Comparison of ENCODE assay signal across 18 cellular contexts in genomic region chr4:152719856-152720556, GRCh38. TPM values are rescaled to one million over a fixed set of nuclear protein-coding genes. Genes with fewer than 3 reads are reported as not detected.
DNase-seq lines count a peak whose midpoint lies in the region; ATAC-seq, FAIRE-seq and TF ChIP-seq lines count a peak whose summit lies in the region.
"Had no signal": no experiment of that assay in that cellular context is flagged by ENCODE, and none has a peak within 500 bp of the region (broad histone marks: within the 10 kb centered on the region; RNA-seq: fewer than 3 reads in every experiment).

No MANE protein-coding gene starts in this region.

- H3K4me1 ChIP-seq in heart left ventricle (no peaks in the 10 kb centered on the region), K562 (replicated peaks in 1 of 2; ENCODE audit: control insufficient read depth in 2 of 2, insufficient read depth in 2 of 2, low read length in 2 of 2) (no peaks in the 10 kb centered on the region), left lung (no peaks in the 10 kb centered on the region), upper lobe of right lung (no peaks in the 10 kb centered on the region)
- H3K4me1 ChIP-seq: gastrocnemius medialis had no signal

- no peak overlapping the region; a peak in 1 of 4 replicates for H3K9ac ChIP-seq in K562 (ENCODE audit: insufficient read depth in 1 of 2, low read depth in 2 of 2, low read length in 2 of 2)

- WGBS in heart left ventricle, 4 donors = 72 to 81% (median 75%) methylated on average over 24 of the region's 24 CpGs
- WGBS in K562 (ENCODE audit: insufficient coverage, low coverage, missing lambda C conversion rate) = 16% methylated on average over 24 of the region's 24 CpGs

- no peak for TF ChIP-seq CTCF in heart left ventricle (IDR thresholded peaks at IDR 0.05)
- no peak for TF ChIP-seq CTCF in K562 (IDR thresholded peaks at IDR 0.05 in 2 of 3, conservative IDR thresholded peaks at IDR 0.05 in 1 of 3; ENCODE audit: insufficient read depth in 2 of 3, low read depth in 1 of 3, low read length in 3 of 3)
- TF ChIP-seq CTCF in left lung (IDR thresholded peaks at IDR 0.05) = no peak
- TF ChIP-seq CTCF in upper lobe of right lung (IDR thresholded peaks at IDR 0.05) = no peak

- H3K9me3 ChIP-seq in heart left ventricle (peaks cover 0 to 3% (median 0%) of the 10 kb centered on the region in 12 donors), K562 (replicated peaks; ENCODE audit: control insufficient read depth, insufficient read depth, low read depth, low read length) (no peaks in the 10 kb centered on the region), left lung (no peaks in the 10 kb centered on the region), upper lobe of right lung (no peaks in the 10 kb centered on the region)
- H3K9me3 ChIP-seq: gastrocnemius medialis had no signal

- no peak for ATAC-seq in heart left ventricle
- peak; percentile 51; the same call in 1 of the 3 replicates for ATAC-seq in K562
- peak; percentile 86 for ATAC-seq in left lung
- peak; percentile 35 for ATAC-seq in upper lobe of right lung
- no peak for ATAC-seq in HG03025 (IDR thresholded peaks at IDR 0.05; ENCODE audit: low FRiP score, unreplicated experiment)
- no peak for ATAC-seq in HG02840 (IDR thresholded peaks at IDR 0.05; ENCODE audit: low FRiP score, unreplicated experiment)
- no peak for ATAC-seq in GM19452 (IDR thresholded peaks at IDR 0.05; ENCODE audit: unreplicated experiment)
- ATAC-seq: gastrocnemius medialis, GM12878, sciatic nerve had no signal

- peak overlapping the region in 7 of 12 donors; percentile 5 to 34 (median 19) for H3K4me3 ChIP-seq in heart left ventricle
- H3K4me3 ChIP-seq in K562 = no peak overlapping the region
- peak overlapping the region in 1 of 2 donors; percentile 14 for H3K4me3 ChIP-seq in left lung
- H3K4me3 ChIP-seq in upper lobe of right lung = peak overlapping the region; percentile 25
- H3K4me3 ChIP-seq: gastrocnemius medialis, GM12878 had no signal

- in situ Hi-C loops in K562 (cut with MboI) = loop anchor here (5.0 kb wide), 1 partner anchor 33 kb away; no protein-coding TSS in a partner anchor

- peak overlapping the region; percentile 46 for H3K4me2 ChIP-seq in K562 (ENCODE audit: insufficient read depth, low read length)

- no peaks in the 10 kb centered on the region for H4K20me1 ChIP-seq in K562 (replicated peaks; ENCODE audit: control insufficient read depth, insufficient read depth, low read length)

- CTCF ChIA-PET in K562 (lab: Yijun Ruan, JAX; ENCODE audit: low intra/inter-chr PET ratio) = no interaction called here

- H3K27me3 ChIP-seq in heart left ventricle = no peaks in the 10 kb centered on the region
- peaks cover 0 to 4% of the 10 kb centered on the region in 2 experiments; a peak in 3 of 5 replicates for H3K27me3 ChIP-seq in K562 (ENCODE audit: control insufficient read depth in 2 of 2, insufficient read depth in 2 of 2, low read length in 2 of 2)
- H3K27me3 ChIP-seq in left lung = no peaks in the 10 kb centered on the region
- H3K27me3 ChIP-seq in upper lobe of right lung = no peaks in the 10 kb centered on the region
- H3K27me3 ChIP-seq: gastrocnemius medialis had no signal

- H2AFZ ChIP-seq in K562 (ENCODE audit: low read depth, low read length) = peak overlapping the region; percentile 89

- intact Hi-C loops in heart left ventricle (cut with DNase I) = no loop called here
- intact Hi-C loops in cardiac septum (cut with DNase I) = no loop called here
- intact Hi-C loops in K562 (cut with micrococcal nuclease) = no loop called here
- intact Hi-C loops in left lung (cut with DNase I) = no loop called here
- intact Hi-C loops in upper lobe of right lung (cut with DNase I) = no loop called here

- DNase-seq in heart left ventricle (no peak), cardiac septum (ENCODE audit: low spot score) (no peak), K562 (ENCODE audit: extremely low read depth in 1 of 4, low spot score in 3 of 4) (no peak), left lung (no peak), upper lobe of right lung (no peak)
- DNase-seq: activated CD4-positive, alpha-beta T cell treated with anti-CD3 and anti-CD28 coated beads for 4 hours; CD4-positive, alpha-beta memory T cell; effector memory CD4-positive, alpha-beta T cell; gastrocnemius medialis; H9; stimulated activated CD4-positive, alpha-beta T cell treated with anti-CD3 and anti-CD28 coated beads, Interleukin-4, amount 100 ng/mL, for 24 hours; T1000; trophoblast cell had no signal

- TF ChIP-seq EP300 in K562 (IDR thresholded peaks at IDR 0.05; ENCODE audit: low read length) = no peak

- H3K27ac ChIP-seq in heart left ventricle (peak overlapping the region in 1 of 12 donors; percentile 24), K562 (ENCODE audit: extremely low read depth, low read depth, low read length) (no peak overlapping the region), left lung (no peak overlapping the region), upper lobe of right lung (no peak overlapping the region)
- H3K27ac ChIP-seq: gastrocnemius medialis had no signal

- TF ChIP-seq POLR2A in heart left ventricle (IDR thresholded peaks at IDR 0.05) (no peak), K562 (conservative IDR thresholded peaks at IDR 0.05) (no peak)

- H3K79me2 ChIP-seq in K562 (ENCODE audit: control insufficient read depth, insufficient read depth, low read length) = no peaks in the 10 kb centered on the region

- H3K36me3 ChIP-seq in heart left ventricle = no peaks in the 10 kb centered on the region
- no peaks in the 10 kb centered on the region for H3K36me3 ChIP-seq in K562 (ENCODE audit: control insufficient read depth, insufficient read depth, low read length)
- no peaks in the 10 kb centered on the region for H3K36me3 ChIP-seq in left lung
- no peaks in the 10 kb centered on the region for H3K36me3 ChIP-seq in upper lobe of right lung
- H3K36me3 ChIP-seq: gastrocnemius medialis had no signal

- H3K9me1 ChIP-seq in K562 (ENCODE audit: control insufficient read depth, insufficient read depth, low read length) = no peaks in the 10 kb centered on the region

- no peak for FAIRE-seq in K562 (lab: Jason Lieb, UNC)
- FAIRE-seq: GM12878 had no signal

- POLR2A ChIA-PET in K562 (lab: Yijun Ruan, JAX) = no interaction called here

- BruUV-seq in K562 (replicated peaks; lab: Mats Ljungman, UMichigan) = no TSS peak

- no peak for TF ChIP-seq RAD21 in K562 (CRISPR knock-in tag; conservative IDR thresholded peaks at IDR 0.05 in 1 of 2, IDR thresholded peaks at IDR 0.05 in 1 of 2)

RNA-seq across cellular contexts. Expression of gene TMEM154, which starts 40.2 kb away (rescaled TPM):
- total RNA-seq in heart left ventricle = 1 to 10 TPM; 1.2 to 8.0 (median 1.8) TPM
- polyA plus RNA-seq in heart left ventricle = under 1 TPM; 0.27 to 0.37 TPM
- total RNA-seq in cardiac septum = 1.6 TPM
- total RNA-seq in K562 (2011; cell fraction: chromatin; rRNA removed; ENCODE audit: low replicate concordance) = 0.30 and 0.39 TPM in 2 replicates
- total RNA-seq in K562 (2011; cell fraction: nucleolus; rRNA removed) = 0.13 TPM in 1 of 2 replicates, not detected in the other
- total RNA-seq in K562 (2011; cell fraction: nucleoplasm; rRNA removed) = 0.07 and 0.08 TPM in 2 replicates
- 0.27 and 2.1 TPM in 2 replicates for total RNA-seq in K562 (2014; rRNA removed)
- total RNA-seq in K562 (2014; rRNA removed; fragmentation: Illumina TruSeq; extraction: Trizol) = 1.8 and 2.4 TPM in 2 replicates
- 1.6 and 2.0 TPM in 2 replicates for total RNA-seq in K562 (2015; rRNA removed; fragmentation: Illumina TruSeq; extraction: Trizol)
- 1.6 and 2.0 TPM in 2 replicates for total RNA-seq in K562 (2021)
- polyA plus RNA-seq in K562 (2011; rRNA removed) = 0.04 and 0.13 TPM in 2 replicates
- under 0.01 and 0.04 TPM in 2 replicates for polyA plus RNA-seq in K562 (2011; cell fraction: cytosol; rRNA removed)
- 0.01 TPM in 2 replicates for polyA plus RNA-seq in K562 (2011; cell fraction: nucleus; rRNA removed)
- 1.1 and 25.7 TPM in 2 replicates for polyA plus RNA-seq in K562 (2012)
- 0.58 and 0.96 TPM in 2 replicates for polyA plus RNA-seq in K562 (2014; fragmentation: Illumina TruSeq; extraction: Trizol)
- polyA plus RNA-seq in K562 (2014; fragmentation: Nextera tagmentation; extraction: Ambion mirVana) = under 1 TPM; 0.38 to 0.73 TPM
- 0.56 and 1.6 TPM in 2 replicates for polyA plus RNA-seq in K562 (2014; rRNA removed)
- polyA minus RNA-seq in K562 (2011; rRNA and poly(A)+ RNA removed) = 0.06 and 0.11 TPM in 2 replicates
- polyA minus RNA-seq in K562 (2011; cell fraction: cytosol; rRNA and poly(A)+ RNA removed) = not detected in 2 replicates
- under 0.01 and 0.13 TPM in 2 replicates for polyA minus RNA-seq in K562 (2011; cell fraction: nucleus; rRNA and poly(A)+ RNA removed)
- total RNA-seq in left lung = 10 to 100 TPM in 1 of 2 donors, 1 to 10 TPM in 1; 6.7 to 21.9 TPM
- 12.7 TPM for total RNA-seq in upper lobe of right lung

RNA-seq across cellular contexts. Expression of gene TIGD4, which starts 59.5 kb away (rescaled TPM):
- total RNA-seq in heart left ventricle (under 1 TPM in 8 of 9 donors, not detected in 1; 0.16 to 0.50 (median 0.32) TPM), cardiac septum (0.40 TPM), K562 (2014; rRNA removed) (0.18 and 0.20 TPM in 2 replicates), K562 (2014; rRNA removed; fragmentation: Illumina TruSeq; extraction: Trizol) (0.25 and 0.35 TPM in 2 replicates), K562 (2015; rRNA removed; fragmentation: Illumina TruSeq; extraction: Trizol) (0.11 and 0.14 TPM in 2 replicates), K562 (2021) (0.11 and 0.25 TPM in 2 replicates), left lung (under 1 TPM; 0.38 to 0.39 TPM), upper lobe of right lung (not detected)
- polyA plus RNA-seq in heart left ventricle (under 1 TPM; 0.15 to 0.40 TPM), K562 (2011; rRNA removed) (0.09 and 0.22 TPM in 2 replicates), K562 (2014; fragmentation: Illumina TruSeq; extraction: Trizol) (0.07 and 0.21 TPM in 2 replicates), K562 (2014; fragmentation: Nextera tagmentation; extraction: Ambion mirVana) (under 1 TPM; 0.07 to 0.10 TPM), K562 (2014; rRNA removed) (0.24 and 0.28 TPM in 2 replicates)
- 0.12 and 0.90 TPM in 2 replicates for total RNA-seq in K562 (2011; cell fraction: chromatin; rRNA removed; ENCODE audit: low replicate concordance)
- 0.13 and 0.17 TPM in 2 replicates for total RNA-seq in K562 (2011; cell fraction: nucleolus; rRNA removed)
- 0.15 and 0.46 TPM in 2 replicates for total RNA-seq in K562 (2011; cell fraction: nucleoplasm; rRNA removed)
- 0.03 and 0.04 TPM in 2 replicates for polyA plus RNA-seq in K562 (2011; cell fraction: cytosol; rRNA removed)
- 0.13 and 0.18 TPM in 2 replicates for polyA plus RNA-seq in K562 (2011; cell fraction: nucleus; rRNA removed)
- polyA plus RNA-seq in K562 (2012) = 0.17 and 0.35 TPM in 2 replicates
- polyA minus RNA-seq in K562 (2011; rRNA and poly(A)+ RNA removed) = 0.06 and 0.35 TPM in 2 replicates
- polyA minus RNA-seq in K562 (2011; cell fraction: cytosol; rRNA and poly(A)+ RNA removed) = not detected in 2 replicates
- 0.13 TPM in 1 of 2 replicates, not detected in the other for polyA minus RNA-seq in K562 (2011; cell fraction: nucleus; rRNA and poly(A)+ RNA removed)
- polyA plus RNA-seq: CD4-positive, alpha-beta memory T cell had no signal

RNA-seq across cellular contexts. Expression of gene ARFIP1, which starts 59.7 kb away (rescaled TPM):
- total RNA-seq in heart left ventricle (10 to 100 TPM in 8 of 9 donors, 1 to 10 TPM in 1; 9.0 to 30.6 (median 12.9) TPM), cardiac septum (11.9 TPM), K562 (2014; rRNA removed) (21.0 and 21.8 TPM in 2 replicates), K562 (2014; rRNA removed; fragmentation: Illumina TruSeq; extraction: Trizol) (25.1 and 26.6 TPM in 2 replicates), K562 (2015; rRNA removed; fragmentation: Illumina TruSeq; extraction: Trizol) (22.2 and 23.7 TPM in 2 replicates), K562 (2021) (20.9 and 21.5 TPM in 2 replicates), left lung (10 to 100 TPM; 34.7 to 36.4 TPM), upper lobe of right lung (29.3 TPM)
- polyA plus RNA-seq in heart left ventricle (10 to 100 TPM in 1 of 2 donors, 1 to 10 TPM in 1; 9.3 to 11.8 TPM), K562 (2011; rRNA removed) (10.9 and 19.8 TPM in 2 replicates), K562 (2014; fragmentation: Illumina TruSeq; extraction: Trizol) (14.1 and 18.5 TPM in 2 replicates), K562 (2014; fragmentation: Nextera tagmentation; extraction: Ambion mirVana) (10 to 100 TPM; 19.9 to 22.9 TPM), K562 (2014; rRNA removed) (14.1 and 20.8 TPM in 2 replicates)
- 8.1 and 20.8 TPM in 2 replicates for total RNA-seq in K562 (2011; cell fraction: chromatin; rRNA removed; ENCODE audit: low replicate concordance)
- total RNA-seq in K562 (2011; cell fraction: nucleolus; rRNA removed) = 7.6 and 8.0 TPM in 2 replicates
- total RNA-seq in K562 (2011; cell fraction: nucleoplasm; rRNA removed) = 14.6 and 17.5 TPM in 2 replicates
- 3.1 and 7.1 TPM in 2 replicates for polyA plus RNA-seq in K562 (2011; cell fraction: cytosol; rRNA removed)
- polyA plus RNA-seq in K562 (2011; cell fraction: nucleus; rRNA removed) = 3.9 and 5.7 TPM in 2 replicates
- 19.5 and 19.9 TPM in 2 replicates for polyA plus RNA-seq in K562 (2012)
- 24.6 and 25.9 TPM in 2 replicates for polyA minus RNA-seq in K562 (2011; rRNA and poly(A)+ RNA removed)
- polyA minus RNA-seq in K562 (2011; cell fraction: cytosol; rRNA and poly(A)+ RNA removed) = 12.2 and 15.3 TPM in 2 replicates
- polyA minus RNA-seq in K562 (2011; cell fraction: nucleus; rRNA and poly(A)+ RNA removed) = 11.3 and 17.5 TPM in 2 replicates

Comparison
In these comparisons a context has a peak if more than half of its experiments do, and no peak if none do; other contexts are left out.
1. ATAC-seq: peak in K562 (single experiment), left lung (single experiment) and upper lobe of right lung (single experiment); none in heart left ventricle (0 of 4), HG03025 (single experiment), HG02840 (single experiment) and GM19452 (single experiment).